Comparison of ENCODE assay signal across 28 cellular contexts in genomic region chr13:31327157-31327556, GRCh38.
"Had no signal": no experiment of that assay in that cellular context is flagged by ENCODE, and none has a peak within 500 bp of the region (broad histone marks: within the 10 kb centered on the region; RNA-seq: fewer than 3 reads in every experiment).

No MANE protein-coding gene starts in this region.

- H3K36me3 ChIP-seq: brain microvascular endothelial cell, cardiac muscle cell, SJSA1 had no signal

- H3K4me3 Mint-ChIP-seq: activated CD8-positive, alpha-beta memory T cell treated with anti-CD3 and anti-CD28 coated beads, Interleukin-2, amount 10 ng/mL, durations not matched to agents 7 days and 5 days; activated naive CD4-positive, alpha-beta T cell treated with anti-CD3 and anti-CD28 coated beads for 36 hours; activated naive CD8-positive, alpha-beta T cell; activated T-helper 17 cell treated with anti-CD3 and anti-CD28 coated beads, Interleukin-2, amount 50 U/mL, for 72 hours; T-helper 1 cell treated with Interleukin-12 subunit alpha and Interleukin-12 subunit beta and Interleukin-4 antibody, amounts not matched to agents 30 μg/mL and 1 μg/mL, for 36 hours; WTC11 had no signal

- H3K4me2 ChIP-seq: KMS-11 had no signal

- H3K27me3 Mint-ChIP-seq: activated CD8-positive, alpha-beta memory T cell treated with anti-CD3 and anti-CD28 coated beads, Interleukin-2, amount 10 ng/mL, durations not matched to agents 7 days and 5 days; activated naive CD8-positive, alpha-beta T cell; activated T-helper 17 cell treated with anti-CD3 and anti-CD28 coated beads, Interleukin-2, amount 50 U/mL, for 72 hours had no signal

- H3K4me3 ChIP-seq: cardiac muscle cell, SJSA1 had no signal

- H3K9ac ChIP-seq: KMS-11 had no signal

- H3K27ac Mint-ChIP-seq: activated CD8-positive, alpha-beta memory T cell treated with anti-CD3 and anti-CD28 coated beads, Interleukin-2, amount 10 ng/mL, durations not matched to agents 7 days and 5 days; activated naive CD4-positive, alpha-beta T cell treated with anti-CD3 and anti-CD28 coated beads for 36 hours; activated naive CD8-positive, alpha-beta T cell; activated T-helper 17 cell treated with anti-CD3 and anti-CD28 coated beads, Interleukin-2, amount 50 U/mL, for 72 hours; T-helper 1 cell treated with Interleukin-12 subunit alpha and Interleukin-12 subunit beta and Interleukin-4 antibody, amounts not matched to agents 30 μg/mL and 1 μg/mL, for 36 hours; WTC11 had no signal

- H3K9me3 Mint-ChIP-seq: activated naive CD4-positive, alpha-beta T cell treated with anti-CD3 and anti-CD28 coated beads for 36 hours; activated T-helper 17 cell treated with anti-CD3 and anti-CD28 coated beads, Interleukin-2, amount 50 U/mL, for 72 hours; T-helper 1 cell treated with Interleukin-12 subunit alpha and Interleukin-12 subunit beta and Interleukin-4 antibody, amounts not matched to agents 30 μg/mL and 1 μg/mL, for 36 hours; WTC11 had no signal

- H3K36me3 Mint-ChIP-seq: activated CD8-positive, alpha-beta memory T cell treated with anti-CD3 and anti-CD28 coated beads, Interleukin-2, amount 10 ng/mL, durations not matched to agents 7 days and 5 days; WTC11 had no signal

- H3K27me3 ChIP-seq: brain microvascular endothelial cell, cardiac muscle cell, SJSA1 had no signal

- ATAC-seq: activated CD8-positive, alpha-beta memory T cell treated with anti-CD3 and anti-CD28 coated beads, Interleukin-2, amount 10 ng/mL, durations not matched to agents 7 days and 5 days; activated T-helper 17 cell treated with anti-CD3 and anti-CD28 coated beads, Interleukin-2, amount 50 U/mL, for 72 hours; Panc1; SK-N-SH treated with all-trans-retinoic acid at 6 μM for 48 hours; WTC11 had no signal

- H3K4me1 Mint-ChIP-seq: activated CD8-positive, alpha-beta memory T cell treated with anti-CD3 and anti-CD28 coated beads, Interleukin-2, amount 10 ng/mL, durations not matched to agents 7 days and 5 days; activated T-helper 17 cell treated with anti-CD3 and anti-CD28 coated beads, Interleukin-2, amount 50 U/mL, for 72 hours had no signal

- H3K9me3 ChIP-seq: SJSA1 had no signal

- DNase-seq: activated CD4-positive, alpha-beta T cell treated with anti-CD3 and anti-CD28 coated beads for 48 hours; activated CD4-positive, alpha-beta T cell treated with anti-CD3 and anti-CD28 coated beads, Interleukin-2, amount 50 U/mL, for 4 hours; activated CD4-positive, CD25-positive, alpha-beta regulatory T cell treated with anti-CD3 and anti-CD28 coated beads, Interleukin-2, amount 50 U/mL, for 72 hours; activated CD8-positive, alpha-beta memory T cell treated with anti-CD3 and anti-CD28 coated beads, Interleukin-2, amount 10 ng/mL, durations not matched to agents 7 days and 5 days; activated gamma-delta T cell; activated naive CD4-positive, alpha-beta T cell treated with anti-CD3 and anti-CD28 coated beads for 36 hours; activated T-cell treated with anti-CD3 and anti-CD28 coated beads, Interleukin-2, amount 50 U/mL, for 48 hours; brain microvascular endothelial cell; NCI-H1092; NCI-H1417; NCI-H1930; NCI-H2171; NCI-H226; NCI-H526; NCI-H82; OCI-M1; Right ventricle myocardium superior; T-helper 9 cell had no signal

- H3K27ac ChIP-seq: brain microvascular endothelial cell, cardiac muscle cell, KMS-11, RWPE1, SJSA1 had no signal

- H3K4me1 ChIP-seq: SJSA1 had no signal
